Comparison of ENCODE assay signal across 8 cellular contexts in genomic region chr21:18041012-18041411, GRCh38.
A peak's percentile ranks its signal among the peaks of the same experiment; 100 is the strongest.
DNase-seq lines count a peak whose midpoint lies in the region; ATAC-seq and TF ChIP-seq lines count a peak whose summit lies in the region.

No MANE protein-coding gene starts in this region.

- no peaks in the 10 kb centered on the region for H4K20me1 ChIP-seq in OCI-LY1 (ENCODE audit: insufficient read depth, low read length)

- no peak overlapping the region for H3K27ac Mint-ChIP-seq in T-helper 2 cell treated with Interferon-gamma antibody and Interleukin-4, amounts not matched to agents 5 μg/mL and 100 μg/mL, for 36 hours

- H3K4me3 Mint-ChIP-seq in T-helper 2 cell treated with Interferon-gamma antibody and Interleukin-4, amounts not matched to agents 5 μg/mL and 100 μg/mL, for 36 hours, result no peak overlapping the region

- no peak overlapping the region for H3K27ac ChIP-seq in OCI-LY1 (ENCODE audit: low read depth, low read length, poor library complexity, severe bottlenecking)

- no peaks in the 10 kb centered on the region for H3K79me2 ChIP-seq in OCI-LY1 (ENCODE audit: insufficient read depth, low read length)

- H3K27me3 Mint-ChIP-seq in T-helper 2 cell treated with Interferon-gamma antibody and Interleukin-4, amounts not matched to agents 5 μg/mL and 100 μg/mL, for 36 hours (ENCODE audit: low read depth), result no peaks in the 10 kb centered on the region

- H3K36me3 Mint-ChIP-seq in T-helper 2 cell treated with Interferon-gamma antibody and Interleukin-4, amounts not matched to agents 5 μg/mL and 100 μg/mL, for 36 hours (ENCODE audit: low read depth), result no peaks in the 10 kb centered on the region

- no peak overlapping the region for H3K9ac ChIP-seq in OCI-LY1 (ENCODE audit: low read length)

- H3K4me2 ChIP-seq in OCI-LY1 (ENCODE audit: low read length), result no peak overlapping the region

- H3K9me2 ChIP-seq in OCI-LY1 (ENCODE audit: low read depth, low read length), result no peaks in the 10 kb centered on the region

- ATAC-seq in HG03565 (IDR thresholded peaks at IDR 0.05; ENCODE audit: unreplicated experiment) (peak; percentile 67), HG03280 (IDR thresholded peaks at IDR 0.05; ENCODE audit: unreplicated experiment) (no peak), GM19455 (IDR thresholded peaks at IDR 0.05; ENCODE audit: unreplicated experiment) (no peak), omental fat pad (ENCODE audit: low FRiP score) (no peak)

- DNase-seq in ELF-1 (ENCODE audit: low read depth, low spot score) (peak; percentile 14), fibroblast of villous mesenchyme (ENCODE audit: low read depth) (peak; percentile 0), omental fat pad (ENCODE audit: low spot score) (no peak)
- no peak for DNase-seq in T-helper 2 cell treated with Interferon-gamma antibody and Interleukin-4, amounts not matched to agents 5 μg/mL and 100 μg/mL, for 36 hours (ENCODE audit: low spot score)

- H3F3A ChIP-seq in OCI-LY1 (ENCODE audit: insufficient read depth, low read length), result no peaks in the 10 kb centered on the region

- H3K27me3 ChIP-seq in OCI-LY1 (ENCODE audit: insufficient read depth, low read length), result no peaks in the 10 kb centered on the region

- H2AFZ ChIP-seq in OCI-LY1 (ENCODE audit: low read length), result no peak overlapping the region

- no peaks in the 10 kb centered on the region for H3K36me3 ChIP-seq in OCI-LY1 (ENCODE audit: insufficient read depth, low read length)

- no peaks in the 10 kb centered on the region for H3K9me3 Mint-ChIP-seq in T-helper 2 cell treated with Interferon-gamma antibody and Interleukin-4, amounts not matched to agents 5 μg/mL and 100 μg/mL, for 36 hours

- H3K4me1 Mint-ChIP-seq in T-helper 2 cell treated with Interferon-gamma antibody and Interleukin-4, amounts not matched to agents 5 μg/mL and 100 μg/mL, for 36 hours (ENCODE audit: low read depth), result no peaks in the 10 kb centered on the region

- TF ChIP-seq CTCF in OCI-LY1 (IDR thresholded peaks at IDR 0.05; ENCODE audit: low read length), result peak; percentile 68
- TF ChIP-seq CTCF in fibroblast of villous mesenchyme (IDR thresholded peaks at IDR 0.05; ENCODE audit: insufficient read depth, low read depth, low read length), result no peak
- TF ChIP-seq CTCF in omental fat pad (IDR thresholded peaks at IDR 0.05), result no peak

- no peaks in the 10 kb centered on the region for H3K9me3 ChIP-seq in OCI-LY1 (ENCODE audit: low read length)

- no peaks in the 10 kb centered on the region for H3K4me1 ChIP-seq in OCI-LY1 (ENCODE audit: insufficient read depth, low read length, severe bottlenecking)

- H3K4me3 ChIP-seq in OCI-LY1 (ENCODE audit: low read depth, low read length, poor library complexity, severe bottlenecking) (no peak overlapping the region), fibroblast of villous mesenchyme (ENCODE audit: low read depth, low read length) (no peak overlapping the region)

Comparison
In these comparisons a context has a peak if more than half of its experiments do, and no peak if none do; other contexts are left out.
1. DNase-seq: peak in ELF-1 (single experiment) and fibroblast of villous mesenchyme (single experiment); none in T-helper 2 cell treated with Interferon-gamma antibody and Interleukin-4, amounts not matched to agents 5 μg/mL and 100 μg/mL, for 36 hours (single experiment) and omental fat pad (single experiment).